ENCODE assay signal across 23 cellular contexts in genomic region chr4:76061421-76061820, GRCh38. TPM values are rescaled to one million over a fixed set of nuclear protein-coding genes. Genes with fewer than 3 reads are reported as not detected.
"Had no signal": no experiment of that assay in that cellular context is flagged by ENCODE, and none has a peak within 500 bp of the region (broad histone marks: within the 10 kb centered on the region; RNA-seq: fewer than 3 reads in every experiment).

No MANE protein-coding gene starts in this region.

- ATAC-seq: gastroesophageal sphincter; heart left ventricle; naive thymus-derived CD8-positive, alpha-beta T cell; psoas muscle; upper lobe of right lung had no signal

- H3K4me3 Mint-ChIP-seq: activated naive CD4-positive, alpha-beta T cell treated with anti-CD3 and anti-CD28 coated beads, Interleukin-2, amount 10 ng/mL, durations not matched to agents 7 days and 5 days; naive thymus-derived CD8-positive, alpha-beta T cell; neural crest cell had no signal

- H3K27me3 ChIP-seq: breast epithelium, stomach, upper lobe of right lung had no signal

- H3K4me1 ChIP-seq: breast epithelium, gastroesophageal sphincter, parathyroid adenoma, psoas muscle, tibial artery, upper lobe of right lung had no signal

- H3K36me3 ChIP-seq: breast epithelium, gastroesophageal sphincter, heart left ventricle, stomach, tibial artery, upper lobe of right lung had no signal

- H3K36me3 Mint-ChIP-seq: activated naive CD4-positive, alpha-beta T cell treated with anti-CD3 and anti-CD28 coated beads, Interleukin-2, amount 10 ng/mL, durations not matched to agents 7 days and 5 days; naive thymus-derived CD8-positive, alpha-beta T cell had no signal

- H3K4me1 Mint-ChIP-seq: neural crest cell had no signal

- H3K9me3 ChIP-seq: breast epithelium, gastroesophageal sphincter, heart left ventricle, psoas muscle, stomach, tibial artery, upper lobe of right lung had no signal

- H3K27ac ChIP-seq: breast epithelium, gastroesophageal sphincter, heart left ventricle, parathyroid adenoma, psoas muscle, stomach, tibial artery, upper lobe of right lung had no signal

- H3K27me3 Mint-ChIP-seq: activated naive CD4-positive, alpha-beta T cell treated with anti-CD3 and anti-CD28 coated beads, Interleukin-2, amount 10 ng/mL, durations not matched to agents 7 days and 5 days had no signal

- DNase-seq: activated CD4-positive, alpha-beta T cell treated with anti-CD3 and anti-CD28 coated beads for 4 hours; activated CD4-positive, alpha-beta T cell treated with anti-CD3 and anti-CD28 coated beads, Interleukin-2, amount 50 U/mL, for 4 hours; activated gamma-delta T cell; activated naive CD4-positive, alpha-beta T cell treated with anti-CD3 and anti-CD28 coated beads, Interleukin-2, amount 10 ng/mL, durations not matched to agents 7 days and 5 days; central memory CD4-positive, alpha-beta T cell; heart left ventricle; hypothalamus; midbrain; naive thymus-derived CD8-positive, alpha-beta T cell; nucleus accumbens; psoas muscle; stomach; tibial artery; upper lobe of right lung had no signal

- H3K27ac Mint-ChIP-seq: activated naive CD4-positive, alpha-beta T cell treated with anti-CD3 and anti-CD28 coated beads, Interleukin-2, amount 10 ng/mL, durations not matched to agents 7 days and 5 days; naive thymus-derived CD8-positive, alpha-beta T cell had no signal

- H3K9me3 Mint-ChIP-seq: activated naive CD4-positive, alpha-beta T cell treated with anti-CD3 and anti-CD28 coated beads, Interleukin-2, amount 10 ng/mL, durations not matched to agents 7 days and 5 days; naive thymus-derived CD8-positive, alpha-beta T cell; neural crest cell had no signal

- H3K4me3 ChIP-seq: breast epithelium, gastroesophageal sphincter, heart left ventricle, psoas muscle, stomach, tibial artery, upper lobe of right lung had no signal

RNA-seq across cellular contexts. Expression of gene ART3, which starts 13.1 kb away (rescaled TPM):
- total RNA-seq: breast epithelium; endothelial cell of umbilical vein; fibroblast of lung; fibroblast of villous mesenchyme; kidney epithelial cell; naive thymus-derived CD8-positive, alpha-beta T cell; neural crest cell; upper lobe of right lung had no signal
- polyA plus RNA-seq: endothelial cell of umbilical vein; naive thymus-derived CD8-positive, alpha-beta T cell had no signal

RNA-seq across cellular contexts. Expression of gene CXCL11, which starts 25.6 kb away (rescaled TPM):
- total RNA-seq: breast epithelium; fibroblast of lung; fibroblast of villous mesenchyme; kidney epithelial cell; lower leg skin; naive thymus-derived CD8-positive, alpha-beta T cell; neural crest cell; upper lobe of right lung had no signal
- polyA plus RNA-seq: fibroblast of lung; naive thymus-derived CD8-positive, alpha-beta T cell had no signal

RNA-seq across cellular contexts. Expression of gene CXCL10, which starts 38.1 kb away (rescaled TPM):
- total RNA-seq: endothelial cell of umbilical vein; kidney epithelial cell; naive thymus-derived CD8-positive, alpha-beta T cell; neural crest cell had no signal
- polyA plus RNA-seq: naive thymus-derived CD8-positive, alpha-beta T cell had no signal

RNA-seq across cellular contexts. Expression of gene CXCL9, which starts 54.1 kb away (rescaled TPM):
- total RNA-seq: endothelial cell of umbilical vein; fibroblast of lung; fibroblast of villous mesenchyme; kidney epithelial cell; naive thymus-derived CD8-positive, alpha-beta T cell; neural crest cell had no signal
- polyA plus RNA-seq: endothelial cell of umbilical vein; fibroblast of lung; naive thymus-derived CD8-positive, alpha-beta T cell had no signal
